Comparison of ENCODE assay signal across 13 cellular contexts in the genomic region with DNA sequence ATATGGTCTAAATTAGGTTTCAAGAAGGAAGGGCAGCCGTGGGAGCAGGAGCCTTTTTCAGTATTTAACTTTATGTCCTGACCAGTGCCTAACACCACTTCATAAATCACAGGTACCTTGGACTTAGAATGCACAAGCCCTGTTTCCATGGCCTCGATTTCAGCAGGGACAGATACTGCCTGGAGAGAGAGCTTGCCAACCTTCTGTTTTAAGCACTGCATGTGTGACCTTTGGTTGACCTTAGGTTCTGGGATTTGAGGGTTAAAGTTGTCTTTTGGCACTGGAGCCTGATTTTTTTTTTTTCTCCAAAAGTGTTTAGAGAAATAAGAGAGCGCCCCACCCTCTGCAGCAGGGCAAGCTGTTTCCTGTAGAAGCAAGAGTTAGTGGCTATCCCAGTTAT.
A peak's percentile ranks its signal among the peaks of the same experiment; 100 is the strongest.
DNase-seq lines count a peak whose midpoint lies in the region; ATAC-seq and TF ChIP-seq lines count a peak whose summit lies in the region.
"Had no signal": no experiment of that assay in that cellular context is flagged by ENCODE, and none has a peak within 500 bp of the region (broad histone marks: within the 10 kb centered on the region; RNA-seq: fewer than 3 reads in every experiment).

No MANE protein-coding gene starts in this region.

- CTCF ChIA-PET in naive thymus-derived CD4-positive, alpha-beta T cell (lab: Charles Lee), result no interaction called here

- H4K20me1 ChIP-seq in BLaER1 treated with 17β-estradiol and CSF1 and Interleukin-3, amounts not matched to agents 10 nM and 100 nM, result no peaks in the 10 kb centered on the region

- H3K27me3 ChIP-seq in BLaER1 treated with 17β-estradiol and CSF1 and Interleukin-3, amounts not matched to agents 10 nM and 100 nM, result no peaks in the 10 kb centered on the region
- no peaks in the 10 kb centered on the region for H3K27me3 ChIP-seq in effector memory CD4-positive, alpha-beta T cell (replicated peaks; ENCODE audit: control insufficient read depth, insufficient read depth, low read length, poor library complexity, severe bottlenecking)
- no peaks in the 10 kb centered on the region for H3K27me3 ChIP-seq in naive thymus-derived CD4-positive, alpha-beta T cell (ENCODE audit: control insufficient read depth in 2 of 2, insufficient read depth in 2 of 2, low read length in 2 of 2)

- peak overlapping the region; percentile 56 to 89 (median 80) for H3K27ac Mint-ChIP-seq in naive thymus-derived CD4-positive, alpha-beta T cell

- no peak overlapping the region for H3K4me3 ChIP-seq in BLaER1 treated with 17β-estradiol and CSF1 and Interleukin-3, amounts not matched to agents 10 nM and 100 nM
- H3K4me3 ChIP-seq in HFF-Myc (replicated peaks; ENCODE audit: low read depth, low read length), result no peak overlapping the region
- H3K4me3 ChIP-seq in effector memory CD4-positive, alpha-beta T cell (ENCODE audit: insufficient read depth, low read depth, low read length, poor library complexity, severe bottlenecking), result no peak overlapping the region
- H3K4me3 ChIP-seq in naive thymus-derived CD4-positive, alpha-beta T cell (ENCODE audit: low read length), result no peak overlapping the region

- peaks cover 34 to 77% (median 62%) of the 10 kb centered on the region in 7 donors for H3K4me1 Mint-ChIP-seq in naive thymus-derived CD4-positive, alpha-beta T cell

- ATAC-seq in naive thymus-derived CD4-positive, alpha-beta T cell, result no peak
- ATAC-seq in GM19455 (IDR thresholded peaks at IDR 0.05; ENCODE audit: unreplicated experiment) (no peak), HG02870 (IDR thresholded peaks at IDR 0.05; ENCODE audit: unreplicated experiment) (no peak)
- ATAC-seq: PC-3; stimulated activated naive CD8-positive, alpha-beta T cell treated with anti-CD3 and anti-CD28 coated beads, Interleukin-15, Interleukin-2, amounts not matched to agents 100 U/mL and 50 U/mL, for 24 hours had no signal

- peak overlapping the region; percentile 35 to 80 (median 55) for H3K4me3 Mint-ChIP-seq in naive thymus-derived CD4-positive, alpha-beta T cell

- peak; percentile 40 for DNase-seq in HFF-Myc (ENCODE audit: extremely low read depth, low read depth)
- no peak for DNase-seq in effector memory CD4-positive, alpha-beta T cell
- DNase-seq in naive thymus-derived CD4-positive, alpha-beta T cell, result no peak
- no peak for DNase-seq in stimulated activated CD4-positive, alpha-beta T cell treated with anti-CD3 and anti-CD28 coated beads, Interleukin-1b, Interleukin-23, amount 100 ng/mL, for 48 hours
- DNase-seq in C1 segment of cervical spinal cord (lab: John Stamatoyannopoulos, UW), result no peak
- DNase-seq: HCEC 1CT; naive B cell; PC-3; stimulated activated naive CD8-positive, alpha-beta T cell treated with anti-CD3 and anti-CD28 coated beads, Interleukin-15, Interleukin-2, amounts not matched to agents 100 U/mL and 50 U/mL, for 24 hours had no signal

- H3K36me3 ChIP-seq in BLaER1 treated with 17β-estradiol and CSF1 and Interleukin-3, amounts not matched to agents 10 nM and 100 nM, result peaks cover 0 to 9% (median 0%) of the 10 kb centered on the region in 11 experiments; a peak in 3 of 22 replicates
- no peaks in the 10 kb centered on the region for H3K36me3 ChIP-seq in effector memory CD4-positive, alpha-beta T cell (ENCODE audit: control insufficient read depth, insufficient read depth, low read length)
- H3K36me3 ChIP-seq in naive thymus-derived CD4-positive, alpha-beta T cell (ENCODE audit: control insufficient read depth in 2 of 3, insufficient read depth in 3 of 3, low read length in 3 of 3), result no peaks in the 10 kb centered on the region

- H3K9ac ChIP-seq in BLaER1 treated with 17β-estradiol and CSF1 and Interleukin-3, amounts not matched to agents 10 nM and 100 nM, result no peak overlapping the region

- H3K4me1 ChIP-seq in BLaER1 treated with 17β-estradiol and CSF1 and Interleukin-3, amounts not matched to agents 10 nM and 100 nM, result peaks cover 19 to 29% (median 26%) of the 10 kb centered on the region in 10 experiments
- H3K4me1 ChIP-seq in effector memory CD4-positive, alpha-beta T cell (ENCODE audit: control insufficient read depth, insufficient read depth, low read length, poor library complexity, severe bottlenecking), result peaks cover 56% of the 10 kb centered on the region
- peaks cover 25 to 57% of the 10 kb centered on the region in 2 donors for H3K4me1 ChIP-seq in naive thymus-derived CD4-positive, alpha-beta T cell (ENCODE audit: control insufficient read depth in 2 of 2, insufficient read depth in 2 of 2, low read length in 2 of 2)

- peak overlapping the region; percentile 20 to 71 (median 52); a peak in 21 of 22 replicates for H3K4me2 ChIP-seq in BLaER1 treated with 17β-estradiol and CSF1 and Interleukin-3, amounts not matched to agents 10 nM and 100 nM

- H3K36me3 Mint-ChIP-seq in naive thymus-derived CD4-positive, alpha-beta T cell, result peaks cover 4 to 62% (median 10%) of the 10 kb centered on the region in 5 donors

- H3K27ac ChIP-seq in BLaER1 treated with 17β-estradiol and CSF1 and Interleukin-3, amounts not matched to agents 10 nM and 100 nM, result peak overlapping the region in 1 of 11 experiments; percentile 10; a peak in 1 of 22 replicates
- H3K27ac ChIP-seq in effector memory CD4-positive, alpha-beta T cell (ENCODE audit: insufficient read depth, low read length, poor library complexity, severe bottlenecking), result peak overlapping the region; percentile 43
- H3K27ac ChIP-seq in naive thymus-derived CD4-positive, alpha-beta T cell (ENCODE audit: low read depth, low read length), result peak overlapping the region; percentile 56
- H3K27ac ChIP-seq: epithelial cell of prostate had no signal

- no peaks in the 10 kb centered on the region for H3K27me3 Mint-ChIP-seq in naive thymus-derived CD4-positive, alpha-beta T cell
- H3K27me3 Mint-ChIP-seq: naive B cell had no signal

- TF ChIP-seq CTCF in HFF-Myc (IDR thresholded peaks at IDR 0.05; ENCODE audit: low read depth, low read length, missing control alignments), result no peak

- POLR2A ChIA-PET in naive thymus-derived CD4-positive, alpha-beta T cell (lab: Charles Lee), result interaction anchor here (0.9 to 2.4 kb wide), 5 partner anchors 10 to 74 kb away, joined by 3 to 9 read pairs (median 4); no protein-coding TSS in a partner anchor

- peaks cover 9 to 53% (median 22%) of the 10 kb centered on the region in 11 donors for H3K9me3 Mint-ChIP-seq in naive thymus-derived CD4-positive, alpha-beta T cell

- intact Hi-C loops in naive thymus-derived CD4-positive, alpha-beta T cell (cut with micrococcal nuclease), result no loop called here

- peaks cover 39 to 80% (median 58%) of the 10 kb centered on the region in 11 experiments for H3K9me3 ChIP-seq in BLaER1 treated with 17β-estradiol and CSF1 and Interleukin-3, amounts not matched to agents 10 nM and 100 nM (replicated peaks in 1 of 11)
- H3K9me3 ChIP-seq in effector memory CD4-positive, alpha-beta T cell (ENCODE audit: control insufficient read depth, low read length), result no peaks in the 10 kb centered on the region
- H3K9me3 ChIP-seq in naive thymus-derived CD4-positive, alpha-beta T cell (ENCODE audit: control insufficient read depth in 2 of 3, low read length in 3 of 3), result peaks cover 0 to 20% (median 0%) of the 10 kb centered on the region in 3 experiments
